9 cellular contexts compared by ENCODE assay signal in the genomic region with DNA sequence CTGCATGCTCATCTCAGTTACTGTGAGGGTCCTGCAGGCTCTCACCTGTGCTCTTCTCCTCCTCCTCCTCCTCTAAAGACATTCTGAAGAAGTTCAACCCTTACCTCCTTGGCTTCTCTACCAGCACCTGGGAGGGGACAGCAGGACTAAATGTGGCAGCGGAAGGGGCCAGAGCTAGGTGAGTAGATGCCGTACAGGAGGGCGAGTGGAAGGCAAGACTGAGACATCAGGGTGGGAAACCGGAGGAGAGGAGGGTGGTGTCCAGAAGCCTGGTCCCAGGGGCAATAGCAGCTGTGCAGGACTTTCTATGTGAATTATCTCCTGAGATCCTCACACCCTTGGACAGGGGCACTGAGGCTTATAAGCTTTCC.
A peak's percentile ranks its signal among the peaks of the same experiment; 100 is the strongest.
DNase-seq lines count a peak whose midpoint lies in the region; ATAC-seq, FAIRE-seq and TF ChIP-seq lines count a peak whose summit lies in the region.
"Had no signal": no experiment of that assay in that cellular context is flagged by ENCODE, and none has a peak within 500 bp of the region (broad histone marks: within the 10 kb centered on the region; RNA-seq: fewer than 3 reads in every experiment).

No MANE protein-coding gene starts in this region.

- FAIRE-seq in D721Med (lab: Jason Lieb, UNC): no peak
- FAIRE-seq: G401.6 had no signal

- H3K27ac Mint-ChIP-seq in CD4-positive, alpha-beta memory T cell: peak overlapping the region; percentile 98 to 100 (median 100)
- no peak overlapping the region for H3K27ac Mint-ChIP-seq in T-helper 17 cell

- no peak for ATAC-seq in T-helper 17 cell

- H3K4me3 ChIP-seq in CD4-positive, alpha-beta memory T cell (ENCODE audit: low read length in 2 of 2): peak overlapping the region in 1 of 2 donors; percentile 39
- H3K4me3 ChIP-seq in esophagus muscularis mucosa (no peak overlapping the region), prostate gland (no peak overlapping the region), BE2C (ENCODE audit: low read depth, low read length) (no peak overlapping the region)

- H3K4me3 Mint-ChIP-seq in CD4-positive, alpha-beta memory T cell: peak overlapping the region in 7 of 8 donors; percentile 65 to 84 (median 77)
- H3K4me3 Mint-ChIP-seq in T-helper 17 cell: peak overlapping the region; percentile 81

- H3K36me3 Mint-ChIP-seq in CD4-positive, alpha-beta memory T cell: peaks cover 0 to 9% of the 10 kb centered on the region in 2 donors
- peaks cover 2% of the 10 kb centered on the region for H3K36me3 Mint-ChIP-seq in T-helper 17 cell (ENCODE audit: low read depth)

- POLR2A ChIA-PET in CD4-positive, alpha-beta memory T cell (lab: Charles Lee; ENCODE audit: partially characterized antibody): interaction anchor here (0.5 to 7.9 kb wide), 8 partner anchors 9 to 146 kb away, joined by 3 to 97 read pairs (median 8); a partner anchor contains a TSS

- peaks cover 75 to 91% (median 77%) of the 10 kb centered on the region in 4 donors for H3K4me1 Mint-ChIP-seq in CD4-positive, alpha-beta memory T cell
- peaks cover 64% of the 10 kb centered on the region for H3K4me1 Mint-ChIP-seq in T-helper 17 cell

- peak overlapping the region; percentile 97 for H3K27ac ChIP-seq in CD4-positive, alpha-beta memory T cell (ENCODE audit: low read depth, low read length)
- peak overlapping the region; percentile 92 to 98 (median 96) for H3K27ac ChIP-seq in esophagus muscularis mucosa (replicated peaks in 1 of 4)
- H3K27ac ChIP-seq in prostate gland: peak overlapping the region; percentile 85 to 90

- H3K9me3 Mint-ChIP-seq in CD4-positive, alpha-beta memory T cell: peaks cover 0 to 3% (median 0%) of the 10 kb centered on the region in 8 donors

- CTCF ChIA-PET in CD4-positive, alpha-beta memory T cell (lab: Charles Lee; ENCODE audit: partially characterized antibody): interaction anchor here (0.8 to 7.8 kb wide), 6 partner anchors 9 to 132 kb away, joined by 3 to 114 read pairs (median 3); no protein-coding TSS in a partner anchor

- no peak for DNase-seq in CD4-positive, alpha-beta memory T cell
- DNase-seq in T-helper 17 cell (no peak), esophagus muscularis mucosa (ENCODE audit: extremely low spot score) (no peak), prostate gland (ENCODE audit: low spot score) (no peak), BE2C (no peak), D721Med (ENCODE audit: insufficient read length, low spot score) (no peak), DMS 273 (lab: John Stamatoyannopoulos, UW; ENCODE audit: unreplicated experiment) (no peak), NCI-H2196 treated with DMSO at 0.1 percent for 48 hours (lab: John Stamatoyannopoulos, UW; ENCODE audit: unreplicated experiment) (no peak)

- TF ChIP-seq POLR2A in esophagus muscularis mucosa (IDR thresholded peaks at IDR 0.05; ENCODE audit: low read depth): no peak
- no peak for TF ChIP-seq POLR2A in prostate gland (IDR thresholded peaks at IDR 0.05)

- H3K9me3 ChIP-seq in CD4-positive, alpha-beta memory T cell (ENCODE audit: control insufficient read depth in 1 of 2, low read length in 2 of 2): no peaks in the 10 kb centered on the region
- H3K9me3 ChIP-seq in T-helper 17 cell (ENCODE audit: control insufficient read depth, low read length, poor library complexity, severe bottlenecking): no peaks in the 10 kb centered on the region
- H3K9me3 ChIP-seq in esophagus muscularis mucosa: no peaks in the 10 kb centered on the region
- H3K9me3 ChIP-seq in prostate gland: no peaks in the 10 kb centered on the region
- no peaks in the 10 kb centered on the region for H3K9me3 ChIP-seq in BE2C

- no peaks in the 10 kb centered on the region for H3K27me3 ChIP-seq in CD4-positive, alpha-beta memory T cell (ENCODE audit: insufficient read depth, low read length)
- H3K27me3 ChIP-seq in esophagus muscularis mucosa (no peaks in the 10 kb centered on the region), prostate gland (replicated peaks; ENCODE audit: insufficient read depth) (no peaks in the 10 kb centered on the region), BE2C (no peaks in the 10 kb centered on the region)

- WGBS in esophagus muscularis mucosa: 79% methylated on average over 4 of the region's 4 CpGs
- WGBS in prostate gland: 96% methylated on average over 4 of the region's 4 CpGs

- TF ChIP-seq CTCF in esophagus muscularis mucosa (IDR thresholded peaks at IDR 0.05) (no peak), prostate gland (IDR thresholded peaks at IDR 0.05) (no peak), BE2C (IDR thresholded peaks at IDR 0.05; ENCODE audit: low read depth, low read length) (no peak), D721Med (IDR thresholded peaks at IDR 0.05; ENCODE audit: insufficient read depth, missing control alignments) (no peak)

- TF ChIP-seq EP300 in esophagus muscularis mucosa (IDR thresholded peaks at IDR 0.05): no peak

- H3K36me3 ChIP-seq in CD4-positive, alpha-beta memory T cell (ENCODE audit: insufficient read depth, low read length): no peaks in the 10 kb centered on the region
- no peaks in the 10 kb centered on the region for H3K36me3 ChIP-seq in esophagus muscularis mucosa
- no peaks in the 10 kb centered on the region for H3K36me3 ChIP-seq in prostate gland
- H3K36me3 ChIP-seq in BE2C: no peaks in the 10 kb centered on the region

- no peaks in the 10 kb centered on the region for H3K27me3 Mint-ChIP-seq in CD4-positive, alpha-beta memory T cell
- no peaks in the 10 kb centered on the region for H3K27me3 Mint-ChIP-seq in T-helper 17 cell

- intact Hi-C loops in CD4-positive, alpha-beta memory T cell (cut with micrococcal nuclease): loop anchor here (1.0 to 5.0 kb wide), 6 partner anchors 7 to 728 kb away; a partner anchor contains a TSS
- intact Hi-C loops in esophagus muscularis mucosa (cut with DNase I) (loop anchor here (5.0 kb wide), 1 partner anchor 42 kb away; no protein-coding TSS in a partner anchor), prostate gland (cut with DNase I) (no loop called here)

- peaks cover 98% of the 10 kb centered on the region for H3K4me1 ChIP-seq in CD4-positive, alpha-beta memory T cell (ENCODE audit: insufficient read depth, low read length)
- H3K4me1 ChIP-seq in esophagus muscularis mucosa (peaks cover 48 to 90% (median 81%) of the 10 kb centered on the region in 4 donors), prostate gland (replicated peaks) (peaks cover 6% of the 10 kb centered on the region), BE2C (no peaks in the 10 kb centered on the region; the same call in 1 of the 2 replicates)
